Comparison of ENCODE assay signal across 25 cellular contexts in genomic region chr13:43487459-43487858, GRCh38.
"Had no signal": no experiment of that assay in that cellular context is flagged by ENCODE, and none has a peak within 500 bp of the region (broad histone marks: within the 10 kb centered on the region; RNA-seq: fewer than 3 reads in every experiment).

No MANE protein-coding gene starts in this region.

- ATAC-seq: esophagus mucosa; gastroesophageal sphincter; left colon; lower lobe of right lung; natural killer cell treated with Interleukin-12 subunit alpha and Interleukin-12 subunit beta and Interleukin-15 and Interleukin-18, amount 100 ng/mL, for 72 hours; right lobe of liver; stimulated activated naive B cell treated with anti-CD40 and anti-IgM and Interleukin-4, amounts not matched to agents 10 μg/mL and 1 μg/mL and 100 μg/mL, for 72 hours; stimulated activated naive CD8-positive, alpha-beta T cell treated with anti-CD3 and anti-CD28 coated beads, Interleukin-15, amount 100 ng/mL, for 72 hours had no signal

- H3K27ac ChIP-seq: hepatocyte, lower lobe of right lung, neural progenitor cell, parathyroid adenoma, prostate gland, right lobe of liver, skin epidermis, testis, tibial nerve had no signal

- H3K4me1 ChIP-seq: lower lobe of right lung, neural progenitor cell, parathyroid adenoma, prostate gland, right lobe of liver, testis, tibial nerve had no signal

- H3K4me3 Mint-ChIP-seq: central memory CD8-positive, alpha-beta T cell; memory B cell; mesothelial cell of epicardium; natural killer cell treated with Interleukin-12 subunit alpha and Interleukin-12 subunit beta and Interleukin-15 and Interleukin-18, amount 100 ng/mL, for 72 hours; neural progenitor cell; stimulated activated naive B cell treated with anti-CD40 and anti-IgM and Interleukin-4, amounts not matched to agents 10 μg/mL and 1 μg/mL and 100 μg/mL, for 72 hours; stimulated activated naive CD8-positive, alpha-beta T cell treated with anti-CD3 and anti-CD28 coated beads, Interleukin-15, amount 100 ng/mL, for 72 hours had no signal

- H3K9me3 Mint-ChIP-seq: central memory CD8-positive, alpha-beta T cell; memory B cell; natural killer cell treated with Interleukin-12 subunit alpha and Interleukin-12 subunit beta and Interleukin-15 and Interleukin-18, amount 100 ng/mL, for 72 hours; stimulated activated naive CD8-positive, alpha-beta T cell treated with anti-CD3 and anti-CD28 coated beads, Interleukin-15, amount 100 ng/mL, for 72 hours had no signal

- H3K4me1 Mint-ChIP-seq: central memory CD8-positive, alpha-beta T cell; memory B cell; mesothelial cell of epicardium; stimulated activated naive B cell treated with anti-CD40 and anti-IgM and Interleukin-4, amounts not matched to agents 10 μg/mL and 1 μg/mL and 100 μg/mL, for 72 hours had no signal

- H3K27me3 Mint-ChIP-seq: central memory CD8-positive, alpha-beta T cell; memory B cell; stimulated activated naive B cell treated with anti-CD40 and anti-IgM and Interleukin-4, amounts not matched to agents 10 μg/mL and 1 μg/mL and 100 μg/mL, for 72 hours; stimulated activated naive CD8-positive, alpha-beta T cell treated with anti-CD3 and anti-CD28 coated beads, Interleukin-15, amount 100 ng/mL, for 72 hours had no signal

- H3K27me3 ChIP-seq: gastroesophageal sphincter, hepatocyte, neural progenitor cell, right lobe of liver, testis, tibial nerve had no signal

- H3K36me3 ChIP-seq: gastroesophageal sphincter, lower lobe of right lung, neural progenitor cell, prostate gland, right lobe of liver, tibial nerve had no signal

- H3K4me3 ChIP-seq: gastroesophageal sphincter, hepatocyte, lower lobe of right lung, neural progenitor cell, prostate gland, right lobe of liver, skin epidermis, testis, tibial nerve had no signal

- H3K27ac Mint-ChIP-seq: memory B cell; mesothelial cell of epicardium; natural killer cell treated with Interleukin-12 subunit alpha and Interleukin-12 subunit beta and Interleukin-15 and Interleukin-18, amount 100 ng/mL, for 72 hours; neural progenitor cell; stimulated activated naive B cell treated with anti-CD40 and anti-IgM and Interleukin-4, amounts not matched to agents 10 μg/mL and 1 μg/mL and 100 μg/mL, for 72 hours; stimulated activated naive CD8-positive, alpha-beta T cell treated with anti-CD3 and anti-CD28 coated beads, Interleukin-15, amount 100 ng/mL, for 72 hours had no signal

- H3K36me3 Mint-ChIP-seq: memory B cell; mesothelial cell of epicardium; natural killer cell treated with Interleukin-12 subunit alpha and Interleukin-12 subunit beta and Interleukin-15 and Interleukin-18, amount 100 ng/mL, for 72 hours; neural progenitor cell; stimulated activated naive B cell treated with anti-CD40 and anti-IgM and Interleukin-4, amounts not matched to agents 10 μg/mL and 1 μg/mL and 100 μg/mL, for 72 hours had no signal

- H3K9me3 ChIP-seq: gastroesophageal sphincter, lower lobe of right lung, prostate gland, right lobe of liver, testis, tibial nerve had no signal

- DNase-seq: effector memory CD4-positive, alpha-beta T cell; glutamatergic neuron; kidney; left colon; lower lobe of right lung; nucleus accumbens; retina; right lobe of liver; stimulated activated CD4-positive, alpha-beta T cell treated with anti-CD3 and anti-CD28 coated beads, Interleukin-2, amount 100 ng/mL, for 24 hours; stimulated activated CD4-positive, alpha-beta T cell treated with anti-CD3 and anti-CD28 coated beads, Interleukin-4, amount 100 ng/mL, for 4 hours; stimulated activated naive B cell treated with anti-CD40 and anti-IgM and Interleukin-4, amounts not matched to agents 10 μg/mL and 1 μg/mL and 100 μg/mL, for 72 hours; stimulated activated naive CD8-positive, alpha-beta T cell treated with anti-CD3 and anti-CD28 coated beads, Interleukin-15, amount 100 ng/mL, for 72 hours; testis had no signal
